ENCODE assay signal across 17 cellular contexts in the genomic region with DNA sequence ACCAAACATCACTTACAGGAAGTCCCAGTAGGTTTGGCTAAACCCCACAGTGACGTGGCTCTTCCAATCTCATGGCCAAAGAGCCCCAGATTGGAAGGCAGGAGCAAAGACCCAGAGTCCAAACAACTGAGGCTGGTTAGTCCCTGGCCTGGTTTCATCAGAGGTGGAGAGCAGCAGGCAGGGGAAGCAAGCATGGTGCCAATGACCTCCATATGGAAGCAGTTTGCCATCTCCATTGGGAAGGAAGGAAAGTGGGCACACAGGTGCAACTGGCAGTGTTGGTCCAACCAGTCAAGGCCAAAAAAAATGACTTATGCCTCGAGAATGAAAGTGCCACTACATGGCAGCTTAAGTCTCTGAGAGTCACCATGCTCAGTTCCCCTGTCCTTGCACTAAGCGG.
"Had no signal": no experiment of that assay in that cellular context is flagged by ENCODE, and none has a peak within 500 bp of the region (broad histone marks: within the 10 kb centered on the region; RNA-seq: fewer than 3 reads in every experiment).

No MANE protein-coding gene starts in this region.

- DNase-seq: KBM-7, MV-4-11, NCI-H1048, NCI-H1105, NCI-H1417 treated with DMSO at 0.1 percent for 48 hours, NCI-H146, NCI-H1694 treated with DMSO at 0.1 percent for 48 hours, NCI-H1930, NCI-H2081, NCI-H2107, NCI-H2227 treated with DMSO at 0.1 percent for 48 hours, NCI-H524, NCI-H526 treated with DMSO at 0.1 percent for 48 hours, NCI-H774, SHP77, SK-N-SH had no signal

- H3K9ac ChIP-seq: SK-N-SH had no signal

- H3K4me2 ChIP-seq: SK-N-SH had no signal

- H3K27ac ChIP-seq: RWPE1 had no signal

- H3K9me3 ChIP-seq: SK-N-SH had no signal
